ENCODE assay signal across 8 cellular contexts in genomic region chr13:49997935-49998334, GRCh38. TPM values are rescaled to one million over a fixed set of nuclear protein-coding genes. Genes with fewer than 3 reads are reported as not detected.
DNase-seq lines count a peak whose midpoint lies in the region; ATAC-seq, FAIRE-seq and TF ChIP-seq lines count a peak whose summit lies in the region.

No MANE protein-coding gene starts in this region.

- peak overlapping the region; percentile 83 to 87 for H3K9ac ChIP-seq in liver (ENCODE audit: low read depth in 1 of 2, low read length in 2 of 2)

- peaks cover 25% of the 10 kb centered on the region for H3K4me1 Mint-ChIP-seq in type B pancreatic cell (ENCODE audit: unreplicated experiment)

- no peaks in the 10 kb centered on the region for H3K9me3 ChIP-seq in heart left ventricle
- H3K9me3 ChIP-seq in adrenal gland (replicated peaks in 1 of 3): no peaks in the 10 kb centered on the region
- H3K9me3 ChIP-seq in liver (ENCODE audit: control insufficient read depth in 4 of 4, low read length in 3 of 4): no peaks in the 10 kb centered on the region

- TF ChIP-seq RAD21 in liver (IDR thresholded peaks at IDR 0.05): no peak

- no peak for FAIRE-seq in frontal cortex (lab: Jason Lieb, UNC)

- no peak for TF ChIP-seq CTCF in heart left ventricle (IDR thresholded peaks at IDR 0.05)
- TF ChIP-seq CTCF in adrenal gland (IDR thresholded peaks at IDR 0.05): no peak
- TF ChIP-seq CTCF in liver (IDR thresholded peaks at IDR 0.05; ENCODE audit: low read depth, low read length, missing input control): no peak
- no peak for TF ChIP-seq CTCF in type B pancreatic cell (conservative IDR thresholded peaks at IDR 0.05)

- H3K27me3 ChIP-seq in heart left ventricle (no peaks in the 10 kb centered on the region), adrenal gland (no peaks in the 10 kb centered on the region), liver (ENCODE audit: control insufficient read depth in 4 of 4, insufficient read depth in 4 of 4, low read length in 3 of 4) (no peaks in the 10 kb centered on the region)

- peaks cover 9 to 61% (median 45%) of the 10 kb centered on the region in 12 donors for H3K4me1 ChIP-seq in heart left ventricle
- H3K4me1 ChIP-seq in adrenal gland (replicated peaks in 1 of 2): peaks cover 23 to 50% of the 10 kb centered on the region in 2 donors
- H3K4me1 ChIP-seq in liver (ENCODE audit: control insufficient read depth in 4 of 4, insufficient read depth in 4 of 4, low read length in 3 of 4): peaks cover 10 to 22% (median 16%) of the 10 kb centered on the region in 4 donors

- H3K27ac ChIP-seq in heart left ventricle (peak overlapping the region; percentile 89 to 100 (median 98)), adrenal gland (peak overlapping the region in 3 of 5 donors; percentile 99 to 100 (median 100)), liver (ENCODE audit: low read depth in 1 of 2, low read length in 2 of 2) (peak overlapping the region; percentile 94 to 100)

- no peaks in the 10 kb centered on the region for H3K27me3 Mint-ChIP-seq in type B pancreatic cell

- no peaks in the 10 kb centered on the region for H3K9me3 Mint-ChIP-seq in type B pancreatic cell

- H3K4me3 Mint-ChIP-seq in type B pancreatic cell: peak overlapping the region; percentile 91

- intact Hi-C loops in heart left ventricle (cut with DNase I): loop anchor here in 9 of 10 donors (2.0 to 5.0 kb wide), 12 partner anchors 61 to 914 kb away; partner anchors contain the start of gene SPRYD7 (in 1 of the 9)
- intact Hi-C loops in left cardiac atrium (cut with DNase I): loop anchor here (5.0 kb wide), 2 partner anchors 84 to 129 kb away; no protein-coding TSS in a partner anchor
- intact Hi-C loops in adrenal gland (cut with DNase I): loop anchor here in 1 of 2 donors (10.0 kb wide), 1 partner anchor 87 kb away; no protein-coding TSS in a partner anchor

- no peak for ATAC-seq in heart left ventricle
- no peak for ATAC-seq in left cardiac atrium

- peak overlapping the region; percentile 96 for H3K27ac Mint-ChIP-seq in type B pancreatic cell

- H3K4me3 ChIP-seq in heart left ventricle (peak overlapping the region; percentile 45 to 91 (median 85)), adrenal gland (peak overlapping the region in 3 of 4 donors; percentile 68 to 94 (median 92)), liver (ENCODE audit: low read depth in 1 of 3, low read length in 3 of 3) (peak overlapping the region in 1 of 3 donors; percentile 89)

- H3K36me3 ChIP-seq in heart left ventricle: peaks cover 0 to 51% (median 46%) of the 10 kb centered on the region in 9 donors
- H3K36me3 ChIP-seq in adrenal gland (replicated peaks in 1 of 2): peaks cover 0 to 18% of the 10 kb centered on the region in 2 donors
- peaks cover 0 to 3% (median 3%) of the 10 kb centered on the region in 4 donors for H3K36me3 ChIP-seq in liver (ENCODE audit: control insufficient read depth in 4 of 4, insufficient read depth in 3 of 4, low read depth in 1 of 4, low read length in 3 of 4)

- peaks cover 12% of the 10 kb centered on the region for H3K36me3 Mint-ChIP-seq in type B pancreatic cell

- 5 to 9% (median 6%) methylated on average over 5 of the region's 5 CpGs for WGBS in heart left ventricle, 4 donors
- 9 to 15% (median 12%) methylated on average over 5 of the region's 5 CpGs for WGBS in adrenal gland, 4 donors
- WGBS in liver: 19% methylated on average over 5 of the region's 5 CpGs

- DNase-seq in heart left ventricle: no peak
- DNase-seq in left cardiac atrium: no peak
- DNase-seq in adrenal gland: no peak
- DNase-seq in type B pancreatic cell (ENCODE audit: extremely low spot score, unreplicated experiment): no peak
- DNase-seq in NCI-H187 (lab: John Stamatoyannopoulos, UW): no peak
- DNase-seq in frontal cortex (ENCODE audit: low spot score in 2 of 2): no peak
- no peak for DNase-seq in SHP77 (lab: John Stamatoyannopoulos, UW)

- no peak for TF ChIP-seq POLR2A in heart left ventricle (IDR thresholded peaks at IDR 0.05)
- no peak for TF ChIP-seq POLR2A in adrenal gland (IDR thresholded peaks at IDR 0.05)

TF ChIP-seq in liver, 16 proteins besides CTCF, POLR2A, EP300 and RAD21:
- no peak for TF ChIP-seq NR2F2 (IDR thresholded peaks at IDR 0.05)
- no peak for TF ChIP-seq MAX (IDR thresholded peaks at IDR 0.05)
- TF ChIP-seq RXRA (IDR thresholded peaks at IDR 0.05): no peak
- no peak for TF ChIP-seq REST (IDR thresholded peaks at IDR 0.05)
- TF ChIP-seq SP1 (IDR thresholded peaks at IDR 0.05): no peak
- no peak for TF ChIP-seq ZBTB33 (IDR thresholded peaks at IDR 0.05)
- TF ChIP-seq HNF4A (conservative IDR thresholded peaks at IDR 0.05): no peak

RNA-seq across cellular contexts. Expression of gene TRIM13, which starts 1.1 kb away (rescaled TPM):
- total RNA-seq in heart left ventricle: 10 to 100 TPM; 14.6 to 26.9 (median 19.1) TPM
- polyA plus RNA-seq in heart left ventricle: 10 to 100 TPM; 14.0 to 15.2 TPM
- total RNA-seq in left cardiac atrium: 10 to 100 TPM; 19.5 to 19.6 TPM
- 10 to 100 TPM; 13.7 to 28.7 (median 19.8) TPM for total RNA-seq in adrenal gland
- 10 to 100 TPM; 16.0 to 28.7 (median 23.5) TPM for polyA plus RNA-seq in adrenal gland
- total RNA-seq in liver: 10 to 100 TPM in 1 of 2 donors, 1 to 10 TPM in 1; 9.4 to 10.5 TPM
- 1 to 10 TPM; 4.7 to 9.9 TPM for polyA plus RNA-seq in liver
- total RNA-seq in type B pancreatic cell (ENCODE audit: low replicate concordance): 33.8 and 42.0 TPM in 2 replicates
- total RNA-seq in frontal cortex: 157 TPM

RNA-seq across cellular contexts. Expression of gene KCNRG, which starts 17.3 kb away (rescaled TPM):
- 1 to 10 TPM in 2 of 9 donors, under 1 TPM in 4, not detected in 3; 0.21 to 3.2 (median 0.48) TPM for total RNA-seq in heart left ventricle
- polyA plus RNA-seq in heart left ventricle: under 1 TPM; 0.15 to 0.29 TPM
- total RNA-seq in left cardiac atrium: under 1 TPM in 1 of 2 donors, not detected in 1; 0.55 TPM
- total RNA-seq in adrenal gland: 1 to 10 TPM in 1 of 8 donors, under 1 TPM in 6, not detected in 1; 0.14 to 2.2 (median 0.65) TPM
- under 1 TPM; 0.27 to 0.59 (median 0.40) TPM for polyA plus RNA-seq in adrenal gland
- total RNA-seq in liver: 1 to 10 TPM; 1.9 to 2.1 TPM
- polyA plus RNA-seq in liver: under 1 TPM; 0.18 to 0.50 TPM
- 0.57 and 1.1 TPM in 2 replicates for total RNA-seq in type B pancreatic cell (ENCODE audit: low replicate concordance)
- 31.8 TPM for total RNA-seq in frontal cortex
